ENCODE assay signal across 7 cellular contexts in the genomic region with DNA sequence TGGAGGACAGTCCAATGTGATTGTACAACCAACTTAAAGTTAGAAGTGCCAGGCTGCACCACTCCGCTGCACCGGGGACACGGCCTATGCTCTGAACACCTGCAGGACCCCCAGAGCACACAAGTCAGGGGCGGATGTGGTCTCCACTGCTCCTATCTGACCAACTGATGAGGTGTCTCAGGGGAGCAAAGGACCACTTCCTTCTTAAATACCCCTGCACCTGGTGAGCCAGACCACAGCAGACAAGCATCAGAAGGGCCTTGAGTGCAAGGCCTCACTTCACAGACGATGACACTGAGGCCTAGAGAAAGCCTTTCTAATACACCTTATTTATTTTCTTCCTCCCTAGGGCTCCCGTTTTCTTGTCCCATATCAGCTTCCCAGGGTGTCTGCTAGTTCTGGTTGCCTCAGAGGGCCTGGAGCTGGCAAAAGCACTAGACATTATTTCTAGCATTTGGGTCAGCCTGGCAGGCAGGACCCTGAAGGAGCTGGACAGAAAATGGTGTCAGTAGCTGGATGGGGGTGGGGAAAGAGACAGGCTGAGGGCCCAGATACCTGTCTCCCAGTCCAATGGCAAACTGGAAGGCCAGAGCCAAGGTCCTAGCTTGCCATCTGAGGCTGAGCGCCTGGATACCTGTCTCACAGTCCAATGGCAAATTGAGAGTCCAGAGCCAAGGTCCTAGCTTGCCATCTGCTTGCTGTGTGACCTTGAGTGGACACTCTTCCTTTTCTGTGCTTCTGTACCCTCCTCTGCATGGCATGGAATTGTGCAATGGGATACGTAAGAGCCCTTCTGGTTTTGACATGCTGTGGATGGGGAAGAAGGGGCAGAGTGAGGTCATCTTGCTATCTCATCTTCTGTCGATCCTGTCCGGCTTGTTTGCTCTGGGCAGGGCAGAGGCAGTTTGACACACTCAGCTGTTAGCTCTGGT. TPM values are rescaled to one million over a fixed set of nuclear protein-coding genes. Genes with fewer than 3 reads are reported as not detected.
DNase-seq lines count a peak whose midpoint lies in the region; ATAC-seq and TF ChIP-seq lines count a peak whose summit lies in the region.

No MANE protein-coding gene starts in this region.

- peaks cover 4% of the 10 kb centered on the region; the same call in 1 of the 2 replicates for H4K20me1 ChIP-seq in OCI-LY3 (ENCODE audit: insufficient read depth, low read length)

- peak overlapping the region; percentile 83 for H3K27ac Mint-ChIP-seq in stimulated activated effector memory CD8-positive, alpha-beta T cell treated with anti-CD3 and anti-CD28 coated beads, Interleukin-12 subunit alpha, Interleukin-12 subunit beta, amount 100 ng/mL, for 72 hours
- H3K27ac Mint-ChIP-seq in endothelial cell (ENCODE audit: unreplicated experiment) = no peak overlapping the region

- peaks cover 13% of the 10 kb centered on the region for H3K36me3 ChIP-seq in OCI-LY3 (replicated peaks; ENCODE audit: low read depth, low read length)

- H3K4me1 Mint-ChIP-seq in stimulated activated effector memory CD8-positive, alpha-beta T cell treated with anti-CD3 and anti-CD28 coated beads, Interleukin-12 subunit alpha, Interleukin-12 subunit beta, amount 100 ng/mL, for 72 hours = peaks cover 82% of the 10 kb centered on the region
- H3K4me1 Mint-ChIP-seq in endothelial cell (ENCODE audit: unreplicated experiment) = no peaks in the 10 kb centered on the region

- H3K9me3 Mint-ChIP-seq in stimulated activated effector memory CD8-positive, alpha-beta T cell treated with anti-CD3 and anti-CD28 coated beads, Interleukin-12 subunit alpha, Interleukin-12 subunit beta, amount 100 ng/mL, for 72 hours = no peaks in the 10 kb centered on the region
- H3K9me3 Mint-ChIP-seq in endothelial cell (ENCODE audit: unreplicated experiment) = no peaks in the 10 kb centered on the region

- no peak overlapping the region for H2AFZ ChIP-seq in OCI-LY3 (ENCODE audit: low read depth, low read length)

- H3K9me3 ChIP-seq in OCI-LY3 (ENCODE audit: insufficient read depth, low read length) = peaks cover 23% of the 10 kb centered on the region; the same call in 1 of the 2 replicates

- peak overlapping the region; percentile 66 for H3K4me3 ChIP-seq in OCI-LY3 (ENCODE audit: low read length)

- peak overlapping the region; percentile 72 for H3K4me3 Mint-ChIP-seq in stimulated activated effector memory CD8-positive, alpha-beta T cell treated with anti-CD3 and anti-CD28 coated beads, Interleukin-12 subunit alpha, Interleukin-12 subunit beta, amount 100 ng/mL, for 72 hours
- no peak overlapping the region for H3K4me3 Mint-ChIP-seq in endothelial cell (ENCODE audit: unreplicated experiment)

- peak; percentile 43 for ATAC-seq in GM18873 (IDR thresholded peaks at IDR 0.05; ENCODE audit: low FRiP score, unreplicated experiment)
- ATAC-seq in HG02759 (IDR thresholded peaks at IDR 0.05; ENCODE audit: unreplicated experiment) = peak; percentile 58
- peak; percentile 55 for ATAC-seq in stimulated activated effector memory CD8-positive, alpha-beta T cell treated with anti-CD3 and anti-CD28 coated beads, Interleukin-12 subunit alpha, Interleukin-12 subunit beta, amount 100 ng/mL, for 72 hours

- H3K9ac ChIP-seq in OCI-LY3 (ENCODE audit: low read length) = peak overlapping the region; percentile 70

- no peak for TF ChIP-seq POLR2A in erythroblast (IDR thresholded peaks at IDR 0.05; ENCODE audit: low read length)

- H3K36me3 Mint-ChIP-seq in stimulated activated effector memory CD8-positive, alpha-beta T cell treated with anti-CD3 and anti-CD28 coated beads, Interleukin-12 subunit alpha, Interleukin-12 subunit beta, amount 100 ng/mL, for 72 hours = peaks cover 71% of the 10 kb centered on the region
- H3K36me3 Mint-ChIP-seq in endothelial cell (ENCODE audit: low read depth, unreplicated experiment) = no peaks in the 10 kb centered on the region

- H3K4me2 ChIP-seq in OCI-LY3 (ENCODE audit: low read length) = peak overlapping the region; percentile 91

- no peaks in the 10 kb centered on the region for H3K27me3 ChIP-seq in OCI-LY3 (ENCODE audit: low read depth, low read length)

- peaks cover 49% of the 10 kb centered on the region for H3K79me2 ChIP-seq in OCI-LY3 (ENCODE audit: low read length)

- H3K4me1 ChIP-seq in OCI-LY3 (ENCODE audit: low read length) = peaks cover 75% of the 10 kb centered on the region

- H3K27ac ChIP-seq in OCI-LY3 (ENCODE audit: low read length) = peak overlapping the region; percentile 99

- peaks cover 6% of the 10 kb centered on the region for H3K27me3 Mint-ChIP-seq in endothelial cell (ENCODE audit: unreplicated experiment)

- DNase-seq in erythroblast (lab: John Stamatoyannopoulos, UW) = peak; percentile 65 to 81
- DNase-seq in stimulated activated effector memory CD8-positive, alpha-beta T cell treated with anti-CD3 and anti-CD28 coated beads, Interleukin-12 subunit alpha, Interleukin-12 subunit beta, amount 100 ng/mL, for 72 hours (ENCODE audit: low spot score in 2 of 2) = peak in 1 of 2 donors; percentile 74
- DNase-seq in endothelial cell (ENCODE audit: low spot score) = no peak
- DNase-seq in DMS 273 (lab: John Stamatoyannopoulos, UW; ENCODE audit: unreplicated experiment) = no peak

- TF ChIP-seq CTCF in OCI-LY3 (IDR thresholded peaks at IDR 0.05; ENCODE audit: low read depth, low read length) (no peak), endothelial cell (IDR thresholded peaks at IDR 0.05; ENCODE audit: unreplicated experiment) (no peak)

RNA-seq across cellular contexts. Expression of gene CCDC69, which starts 9.0 kb away (rescaled TPM):
- total RNA-seq in endothelial cell (ENCODE audit: unreplicated experiment) = 1.2 TPM

RNA-seq across cellular contexts. Expression of gene GM2A, which starts 38.1 kb away (rescaled TPM):
- 33.9 TPM for total RNA-seq in endothelial cell (ENCODE audit: unreplicated experiment)

RNA-seq across cellular contexts. Expression of gene ANXA6, which starts 57.3 kb away (rescaled TPM):
- total RNA-seq in endothelial cell (ENCODE audit: unreplicated experiment) = 224 TPM

Comparison
In these comparisons a context has a peak if more than half of its experiments do, and no peak if none do; other contexts are left out.
1. DNase-seq: peak in erythroblast (2 of 2); none in endothelial cell (single experiment) and DMS 273 (single experiment).
2. Peak in every context shown above with its lines, with median percentiles within 50 percentile points of each other: ATAC-seq.